Comparison of ENCODE assay signal across 11 cellular contexts in genomic region chr6:4029673-4030234, GRCh38. TPM values are rescaled to one million over a fixed set of nuclear protein-coding genes. Genes with fewer than 3 reads are reported as not detected.
DNase-seq lines count a peak whose midpoint lies in the region; ATAC-seq, FAIRE-seq and TF ChIP-seq lines count a peak whose summit lies in the region.
"Not testable (repeated sequence)": the region's sequence is repeated elsewhere in the genome, so short reads cannot be mapped to it uniquely, and the experiment has no call there.
"Had no signal": no experiment of that assay in that cellular context is flagged by ENCODE, and none has a peak within 500 bp of the region (broad histone marks: within the 10 kb centered on the region; RNA-seq: fewer than 3 reads in every experiment).

No MANE protein-coding gene starts in this region.

- not testable (repeated sequence) for H3K27me3 Mint-ChIP-seq in T-helper 17 cell; activated CD8-positive, alpha-beta T cell treated with anti-CD3 and anti-CD28 coated beads, Interleukin-2, amount 10 ng/mL, durations not matched to agents 7 days and 5 days (ENCODE audit: low read depth); activated naive CD4-positive, alpha-beta T cell treated with anti-CD3 and anti-CD28 coated beads, Interleukin-2, amount 10 ng/mL, durations not matched to agents 7 days and 5 days; naive thymus-derived CD4-positive, alpha-beta T cell

- in situ Hi-C loops in K562 (cut with MboI): not testable (repeated sequence)

- H3K27ac Mint-ChIP-seq in T-helper 17 cell: peak overlapping the region; percentile 78
- H3K27ac Mint-ChIP-seq in activated CD8-positive, alpha-beta T cell treated with anti-CD3 and anti-CD28 coated beads, Interleukin-2, amount 10 ng/mL, durations not matched to agents 7 days and 5 days: peak overlapping the region; percentile 28
- peak overlapping the region; percentile 77 for H3K27ac Mint-ChIP-seq in activated naive CD4-positive, alpha-beta T cell treated with anti-CD3 and anti-CD28 coated beads, Interleukin-2, amount 10 ng/mL, durations not matched to agents 7 days and 5 days
- peak overlapping the region in 6 of 9 donors; percentile 12 to 73 (median 60) for H3K27ac Mint-ChIP-seq in naive thymus-derived CD4-positive, alpha-beta T cell

- H3K4me1 ChIP-seq in DND-41 (ENCODE audit: insufficient read depth, low read length): peaks cover 35% of the 10 kb centered on the region
- H3K4me1 ChIP-seq in K562 (replicated peaks in 1 of 2; ENCODE audit: control insufficient read depth in 2 of 2, insufficient read depth in 2 of 2, low read length in 2 of 2): peaks cover 9 to 28% of the 10 kb centered on the region in 2 experiments
- peaks cover 30 to 34% of the 10 kb centered on the region in 2 donors for H3K4me1 ChIP-seq in naive thymus-derived CD4-positive, alpha-beta T cell (ENCODE audit: control insufficient read depth in 2 of 2, insufficient read depth in 2 of 2, low read length in 2 of 2)

- not testable (repeated sequence) for H3K4me3 ChIP-seq in DND-41 (ENCODE audit: low read depth in 1 of 2, low read length in 2 of 2); NB4 (ENCODE audit: low read depth, low read length); K562; naive thymus-derived CD4-positive, alpha-beta T cell (ENCODE audit: low read length)

- TF ChIP-seq RAD21 in K562 (CRISPR knock-in tag; conservative IDR thresholded peaks at IDR 0.05 in 1 of 2, IDR thresholded peaks at IDR 0.05 in 1 of 2): not testable (repeated sequence)

- not testable (repeated sequence) for DNase-seq in DND-41; T-helper 17 cell; activated CD8-positive, alpha-beta T cell treated with anti-CD3 and anti-CD28 coated beads, Interleukin-2, amount 10 ng/mL, durations not matched to agents 7 days and 5 days; activated naive CD4-positive, alpha-beta T cell treated with anti-CD3 and anti-CD28 coated beads, Interleukin-2, amount 10 ng/mL, durations not matched to agents 7 days and 5 days; K562 (ENCODE audit: extremely low read depth in 1 of 4, low spot score in 3 of 4); naive thymus-derived CD4-positive, alpha-beta T cell
- peak; percentile 45 for DNase-seq in NB4 (ENCODE audit: low read depth)

- peaks cover 14% of the 10 kb centered on the region for H3K36me3 Mint-ChIP-seq in T-helper 17 cell (ENCODE audit: low read depth)
- H3K36me3 Mint-ChIP-seq in activated CD8-positive, alpha-beta T cell treated with anti-CD3 and anti-CD28 coated beads, Interleukin-2, amount 10 ng/mL, durations not matched to agents 7 days and 5 days (ENCODE audit: low read depth): peaks cover 66% of the 10 kb centered on the region
- H3K36me3 Mint-ChIP-seq in activated naive CD4-positive, alpha-beta T cell treated with anti-CD3 and anti-CD28 coated beads, Interleukin-2, amount 10 ng/mL, durations not matched to agents 7 days and 5 days: peaks cover 57% of the 10 kb centered on the region
- H3K36me3 Mint-ChIP-seq in naive thymus-derived CD4-positive, alpha-beta T cell: peaks cover 18 to 51% (median 32%) of the 10 kb centered on the region in 5 donors

- peak overlapping the region; percentile 2; the same call in 1 of the 2 replicates for H3K4me2 ChIP-seq in DND-41 (ENCODE audit: insufficient read depth, low read length)
- not testable (repeated sequence) for H3K4me2 ChIP-seq in K562 (ENCODE audit: insufficient read depth, low read length)

- POLR2A ChIA-PET in activated CD8-positive, alpha-beta T cell treated with anti-CD3 and anti-CD28 coated beads, Interleukin-2, amount 10 ng/mL, durations not matched to agents 7 days and 5 days (lab: Charles Lee); naive thymus-derived CD4-positive, alpha-beta T cell (lab: Charles Lee): not testable (repeated sequence)
- POLR2A ChIA-PET in K562 (lab: Yijun Ruan, JAX): interaction anchor here (0.7 to 5.2 kb wide), 2 partner anchors 7 to 12 kb away, joined by 3 to 41 read pairs; a partner anchor contains a TSS

- H3K4me3 Mint-ChIP-seq in T-helper 17 cell; activated CD8-positive, alpha-beta T cell treated with anti-CD3 and anti-CD28 coated beads, Interleukin-2, amount 10 ng/mL, durations not matched to agents 7 days and 5 days; activated naive CD4-positive, alpha-beta T cell treated with anti-CD3 and anti-CD28 coated beads, Interleukin-2, amount 10 ng/mL, durations not matched to agents 7 days and 5 days: not testable (repeated sequence)
- peak overlapping the region in 7 of 10 donors; percentile 6 to 72 (median 11) for H3K4me3 Mint-ChIP-seq in naive thymus-derived CD4-positive, alpha-beta T cell

- not testable (repeated sequence) for H3K9ac ChIP-seq in DND-41 (ENCODE audit: low read depth, low read length); K562 (ENCODE audit: insufficient read depth in 1 of 2, low read depth in 2 of 2, low read length in 2 of 2)

- H3K36me3 ChIP-seq in DND-41 (ENCODE audit: insufficient read depth, low read length) (peaks cover 56% of the 10 kb centered on the region), K562 (ENCODE audit: control insufficient read depth, insufficient read depth, low read length) (peaks cover 85% of the 10 kb centered on the region)
- H3K36me3 ChIP-seq in naive thymus-derived CD4-positive, alpha-beta T cell (ENCODE audit: control insufficient read depth in 2 of 3, insufficient read depth in 3 of 3, low read length in 3 of 3): peaks cover 10 to 16% (median 10%) of the 10 kb centered on the region in 3 experiments

- H4K20me1 ChIP-seq in DND-41 (ENCODE audit: insufficient read depth, low read length) (peaks cover 84% of the 10 kb centered on the region), K562 (replicated peaks; ENCODE audit: control insufficient read depth, insufficient read depth, low read length) (peaks cover 21% of the 10 kb centered on the region)

- H3K27me3 ChIP-seq in DND-41 (ENCODE audit: insufficient read depth, low read length, poor library complexity); K562 (ENCODE audit: control insufficient read depth in 2 of 2, insufficient read depth in 2 of 2, low read length in 2 of 2); naive thymus-derived CD4-positive, alpha-beta T cell (ENCODE audit: control insufficient read depth in 2 of 2, insufficient read depth in 2 of 2, low read length in 2 of 2): not testable (repeated sequence)

- ATAC-seq in DND-41 (ENCODE audit: insufficient read depth, low read depth); T-helper 17 cell; activated CD8-positive, alpha-beta T cell treated with anti-CD3 and anti-CD28 coated beads, Interleukin-2, amount 10 ng/mL, durations not matched to agents 7 days and 5 days; K562; naive thymus-derived CD4-positive, alpha-beta T cell: not testable (repeated sequence)

- CTCF ChIA-PET in activated CD8-positive, alpha-beta T cell treated with anti-CD3 and anti-CD28 coated beads, Interleukin-2, amount 10 ng/mL, durations not matched to agents 7 days and 5 days (lab: Charles Lee); K562 (lab: Yijun Ruan, JAX; ENCODE audit: low intra/inter-chr PET ratio); naive thymus-derived CD4-positive, alpha-beta T cell (lab: Charles Lee): not testable (repeated sequence)
- CTCF ChIA-PET in activated naive CD4-positive, alpha-beta T cell treated with anti-CD3 and anti-CD28 coated beads, Interleukin-2, amount 10 ng/mL, durations not matched to agents 7 days and 5 days (lab: Charles Lee): interaction anchor here (0.7 to 1.0 kb wide), 2 partner anchors 9 to 26 kb away, joined by 3 to 5 read pairs; a partner anchor contains a TSS

- intact Hi-C loops in K562 (cut with micrococcal nuclease): loop anchor here (10.0 kb wide), 1 partner anchor 675 kb away; no protein-coding TSS in a partner anchor
- intact Hi-C loops in naive thymus-derived CD4-positive, alpha-beta T cell (cut with micrococcal nuclease): not testable (repeated sequence)

- H3K79me2 ChIP-seq in DND-41 (ENCODE audit: insufficient read depth, low read length) (peaks cover 96% of the 10 kb centered on the region), K562 (ENCODE audit: control insufficient read depth, insufficient read depth, low read length) (peaks cover 97% of the 10 kb centered on the region)

- not testable (repeated sequence) for BruUV-seq in K562 (replicated peaks; lab: Mats Ljungman, UMichigan)

- H3K27ac ChIP-seq in DND-41 (ENCODE audit: low read length); K562 (ENCODE audit: extremely low read depth, low read depth, low read length); naive thymus-derived CD4-positive, alpha-beta T cell (ENCODE audit: low read depth, low read length): not testable (repeated sequence)

- H3K9me3 Mint-ChIP-seq in activated CD8-positive, alpha-beta T cell treated with anti-CD3 and anti-CD28 coated beads, Interleukin-2, amount 10 ng/mL, durations not matched to agents 7 days and 5 days (ENCODE audit: insufficient read depth); activated naive CD4-positive, alpha-beta T cell treated with anti-CD3 and anti-CD28 coated beads, Interleukin-2, amount 10 ng/mL, durations not matched to agents 7 days and 5 days; naive thymus-derived CD4-positive, alpha-beta T cell: not testable (repeated sequence)

- peaks cover 56% of the 10 kb centered on the region for H3K4me1 Mint-ChIP-seq in T-helper 17 cell
- H3K4me1 Mint-ChIP-seq in activated CD8-positive, alpha-beta T cell treated with anti-CD3 and anti-CD28 coated beads, Interleukin-2, amount 10 ng/mL, durations not matched to agents 7 days and 5 days (ENCODE audit: low read depth): peaks cover 67% of the 10 kb centered on the region
- peaks cover 67% of the 10 kb centered on the region for H3K4me1 Mint-ChIP-seq in activated naive CD4-positive, alpha-beta T cell treated with anti-CD3 and anti-CD28 coated beads, Interleukin-2, amount 10 ng/mL, durations not matched to agents 7 days and 5 days
- peaks cover 53 to 92% (median 90%) of the 10 kb centered on the region in 7 donors for H3K4me1 Mint-ChIP-seq in naive thymus-derived CD4-positive, alpha-beta T cell

- TF ChIP-seq POLR2A in NB4 (IDR thresholded peaks at IDR 0.05; ENCODE audit: extremely low read depth, insufficient read length); K562 (conservative IDR thresholded peaks at IDR 0.05): not testable (repeated sequence)

- not testable (repeated sequence) for H3K9me3 ChIP-seq in DND-41 (ENCODE audit: insufficient read depth, low read length, severe bottlenecking); T-helper 17 cell (ENCODE audit: control insufficient read depth, low read length, poor library complexity, severe bottlenecking); K562 (replicated peaks; ENCODE audit: control insufficient read depth, insufficient read depth, low read depth, low read length); naive thymus-derived CD4-positive, alpha-beta T cell (ENCODE audit: control insufficient read depth in 2 of 3, low read length in 3 of 3)

- H2AFZ ChIP-seq in DND-41 (ENCODE audit: low read depth, low read length); K562 (ENCODE audit: low read depth, low read length): not testable (repeated sequence)

- TF ChIP-seq CTCF in DND-41 (IDR thresholded peaks at IDR 0.05; ENCODE audit: borderline replicate concordance, extremely low read depth, low read length, poor library complexity, severe bottlenecking); NB4 (IDR thresholded peaks at IDR 0.05; ENCODE audit: low read depth, low read length); K562 (IDR thresholded peaks at IDR 0.05 in 2 of 3, conservative IDR thresholded peaks at IDR 0.05 in 1 of 3; ENCODE audit: insufficient read depth in 2 of 3, low read depth in 1 of 3, low read length in 3 of 3): not testable (repeated sequence)

- WGBS in K562 (ENCODE audit: insufficient coverage, low coverage, missing lambda C conversion rate): 92% methylated on average over 9 of the region's 9 CpGs

- TF ChIP-seq EP300 in K562 (IDR thresholded peaks at IDR 0.05; ENCODE audit: low read length): not testable (repeated sequence)

- H3K9me1 ChIP-seq in K562 (ENCODE audit: control insufficient read depth, insufficient read depth, low read length): not testable (repeated sequence)

- not testable (repeated sequence) for FAIRE-seq in K562 (lab: Jason Lieb, UNC)

RNA-seq across cellular contexts. Expression of gene FAM217A, which starts 49.2 kb away (rescaled TPM):
- not detected for total RNA-seq in T-helper 17 cell
- total RNA-seq in activated CD8-positive, alpha-beta T cell treated with anti-CD3 and anti-CD28 coated beads, Interleukin-2, amount 10 ng/mL, durations not matched to agents 7 days and 5 days: not detected
- total RNA-seq in K562 (2011; cell fraction: chromatin; rRNA removed; ENCODE audit: low replicate concordance): not detected in 2 replicates
- total RNA-seq in K562 (2011; cell fraction: nucleolus; rRNA removed): not detected in 2 replicates
- not detected in 2 replicates for total RNA-seq in K562 (2011; cell fraction: nucleoplasm; rRNA removed)
- total RNA-seq in K562 (2014; rRNA removed): not detected in 2 replicates
- not detected in 2 replicates for total RNA-seq in K562 (2014; rRNA removed; fragmentation: Illumina TruSeq; extraction: Trizol)
- total RNA-seq in K562 (2015; rRNA removed; fragmentation: Illumina TruSeq; extraction: Trizol): not detected in 2 replicates
- not detected in 2 replicates for total RNA-seq in K562 (2021)
- polyA plus RNA-seq in K562 (2011; rRNA removed): not detected in 2 replicates
- not detected in 2 replicates for polyA plus RNA-seq in K562 (2011; cell fraction: cytosol; rRNA removed)
- not detected in 2 replicates for polyA plus RNA-seq in K562 (2011; cell fraction: nucleus; rRNA removed)
- polyA plus RNA-seq in K562 (2012): not detected in 2 replicates
- polyA plus RNA-seq in K562 (2014; fragmentation: Illumina TruSeq; extraction: Trizol): not detected in 2 replicates
- polyA plus RNA-seq in K562 (2014; fragmentation: Nextera tagmentation; extraction: Ambion mirVana): not detected
- not detected in 2 replicates for polyA plus RNA-seq in K562 (2014; rRNA removed)
- not detected in 2 replicates for polyA minus RNA-seq in K562 (2011; rRNA and poly(A)+ RNA removed)
- polyA minus RNA-seq in K562 (2011; cell fraction: cytosol; rRNA and poly(A)+ RNA removed): not detected in 2 replicates
- polyA minus RNA-seq in K562 (2011; cell fraction: nucleus; rRNA and poly(A)+ RNA removed): not detected in 2 replicates
- not detected for total RNA-seq in naive thymus-derived CD4-positive, alpha-beta T cell
- under 1 TPM in 1 of 2 donors, not detected in 1; 0.16 TPM for polyA plus RNA-seq in naive thymus-derived CD4-positive, alpha-beta T cell
- total RNA-seq: Calu3, HT-29, MCF 10A, Right ventricle myocardium superior had no signal

Comparison
In these comparisons a context has a peak if more than half of its experiments do, and no peak if none do; other contexts are left out.
1. H3K27ac Mint-ChIP-seq: peak in every context shown above with its lines; median percentile 78 in T-helper 17 cell; 77 in activated naive CD4-positive, alpha-beta T cell treated with anti-CD3 and anti-CD28 coated beads, Interleukin-2, amount 10 ng/mL, durations not matched to agents 7 days and 5 days; 60 in naive thymus-derived CD4-positive, alpha-beta T cell; 28 in activated CD8-positive, alpha-beta T cell treated with anti-CD3 and anti-CD28 coated beads, Interleukin-2, amount 10 ng/mL, durations not matched to agents 7 days and 5 days.